Comparison of ENCODE assay signal across 20 cellular contexts in genomic region chr3:147904421-147904820, GRCh38.
"Had no signal": no experiment of that assay in that cellular context is flagged by ENCODE, and none has a peak within 500 bp of the region (broad histone marks: within the 10 kb centered on the region; RNA-seq: fewer than 3 reads in every experiment).

No MANE protein-coding gene starts in this region.

- DNase-seq: colonic mucosa; cortex of kidney; effector CD8-positive, alpha-beta T cell; effector memory CD8-positive, alpha-beta T cell; endodermal cell; erythroblast; esophagus squamous epithelium; foreskin fibroblast; foreskin melanocyte; gastrocnemius medialis; glutamatergic neuron; head of caudate nucleus; heart right ventricle; hippocampal formation; left cardiac atrium; left ventricle myocardium inferior; mammary epithelial cell; mesendoderm; midbrain; naive thymus-derived CD4-positive, alpha-beta T cell had no signal
